12 cellular contexts compared by ENCODE assay signal in genomic region chr10:88027570-88027969, GRCh38.
DNase-seq lines count a peak whose midpoint lies in the region; ATAC-seq and TF ChIP-seq lines count a peak whose summit lies in the region.
"Had no signal": no experiment of that assay in that cellular context is flagged by ENCODE, and none has a peak within 500 bp of the region (broad histone marks: within the 10 kb centered on the region; RNA-seq: fewer than 3 reads in every experiment).

No MANE protein-coding gene starts in this region.

- H3K79me2 ChIP-seq in H9 (ENCODE audit: insufficient read depth, low read length): no peaks in the 10 kb centered on the region

- DNase-seq in Right ventricle myocardium inferior (ENCODE audit: missing footprints) (no peak), left ventricle myocardium inferior (no peak), MV-4-11 (lab: John Stamatoyannopoulos, UW) (peak; percentile 100), right cardiac atrium (peak in 2 of 3 donors; percentile 44 to 49), aorta (peak in 1 of 2 donors; percentile 56), superior temporal gyrus (ENCODE audit: extremely low spot score) (no peak), H9 (no peak)
- DNase-seq: activated T-cell treated with anti-CD3 and anti-CD28 coated beads, Interleukin-2, amount 50 U/mL, for 48 hours; central memory CD4-positive, alpha-beta T cell; foreskin keratinocyte; T-helper 1 cell had no signal

- no peaks in the 10 kb centered on the region for H3K27me3 Mint-ChIP-seq in H9 (ENCODE audit: low read depth)

- no peaks in the 10 kb centered on the region for H3K9me3 ChIP-seq in left ventricle myocardium inferior (replicated peaks)
- no peaks in the 10 kb centered on the region for H3K9me3 ChIP-seq in right cardiac atrium (ENCODE audit: control insufficient read depth, low read length)
- H3K9me3 ChIP-seq in aorta (ENCODE audit: control insufficient read depth, low read length): no peaks in the 10 kb centered on the region
- H3K9me3 ChIP-seq in H9 (ENCODE audit: control insufficient read depth, low read depth, low read length): no peaks in the 10 kb centered on the region

- no peak overlapping the region for H2BK20ac ChIP-seq in H9 (ENCODE audit: low read depth, low read length, poor library complexity, severe bottlenecking)

- no peak overlapping the region for H3K23ac ChIP-seq in H9 (ENCODE audit: insufficient read length, low read depth, low read length)

- no peak overlapping the region for H2BK12ac ChIP-seq in H9 (ENCODE audit: insufficient read length, low read depth, low read length)

- no peak overlapping the region for H2BK5ac ChIP-seq in H9 (ENCODE audit: insufficient read length, low read length)

- peaks cover 0 to 2% of the 10 kb centered on the region in 2 experiments; a peak in 1 of 5 replicates for H3K9me3 Mint-ChIP-seq in H9

- H2BK15ac ChIP-seq in H9 (ENCODE audit: low read depth, low read length): no peak overlapping the region

- no peak overlapping the region for H3K27ac Mint-ChIP-seq in H9

- no peak overlapping the region for H3K4me2 ChIP-seq in H9 (ENCODE audit: insufficient read depth, insufficient read length, low read length)

- intact Hi-C loops in Right ventricle myocardium inferior (cut with DNase I) (no loop called here), left ventricle myocardium inferior (cut with micrococcal nuclease) (no loop called here), right cardiac atrium (cut with DNase I) (no loop called here), aorta (cut with DNase I) (no loop called here)

- TF ChIP-seq CTCF in left ventricle myocardium inferior (IDR thresholded peaks at IDR 0.05; ENCODE audit: borderline replicate concordance): no peak
- TF ChIP-seq CTCF in H9 (conservative IDR thresholded peaks at IDR 0.05): no peak

- no peak overlapping the region for H3T11ph ChIP-seq in H9 (ENCODE audit: low read length)

- no peak overlapping the region for H4K91ac ChIP-seq in H9 (ENCODE audit: insufficient read length, low read depth, low read length)

- no peaks in the 10 kb centered on the region for H4K20me1 ChIP-seq in H9 (ENCODE audit: control insufficient read depth, insufficient read depth, insufficient read length)

- H3K36me3 ChIP-seq in left ventricle myocardium inferior (no peaks in the 10 kb centered on the region), aorta (ENCODE audit: control insufficient read depth in 1 of 2, insufficient read depth in 2 of 2, low read length in 1 of 2) (no peaks in the 10 kb centered on the region)

- H3K4me1 ChIP-seq in left ventricle myocardium inferior: no peaks in the 10 kb centered on the region
- peaks cover 4% of the 10 kb centered on the region for H3K4me1 ChIP-seq in right cardiac atrium (ENCODE audit: control insufficient read depth, insufficient read depth, low read length)
- H3K4me1 ChIP-seq in aorta (ENCODE audit: control insufficient read depth in 1 of 2, insufficient read depth in 2 of 2, low read length in 2 of 2): no peaks in the 10 kb centered on the region
- peaks cover 2% of the 10 kb centered on the region; the same call in 1 of the 2 replicates for H3K4me1 ChIP-seq in H9 (ENCODE audit: insufficient read depth, low read length)

- H3K4me3 ChIP-seq in left ventricle myocardium inferior (no peak overlapping the region), right cardiac atrium (ENCODE audit: low read length) (no peak overlapping the region), aorta (ENCODE audit: low read length in 2 of 2) (no peak overlapping the region)

- H4K5ac ChIP-seq in H9 (ENCODE audit: insufficient read length, low read depth, low read length): no peak overlapping the region

- H4K8ac ChIP-seq in H9 (replicated peaks; ENCODE audit: insufficient read length, low read depth, low read length): no peak overlapping the region

- WGBS in right cardiac atrium: 74% methylated on average over 4 of the region's 4 CpGs
- WGBS in aorta, 2 donors: 68 to 93% methylated on average over 4 of the region's 4 CpGs
- no CpG with 5 or more reads among the region's 4 CpGs for WGBS in H9 (ENCODE audit: extremely low coverage, insufficient read length, low lambda C conversion rate)

- no peak overlapping the region for H3K4me3 Mint-ChIP-seq in H9

- H3K27me3 ChIP-seq in left ventricle myocardium inferior (ENCODE audit: low read depth) (no peaks in the 10 kb centered on the region), right cardiac atrium (ENCODE audit: control insufficient read depth, insufficient read depth) (no peaks in the 10 kb centered on the region), aorta (ENCODE audit: control insufficient read depth in 1 of 2, insufficient read depth in 2 of 2, low read length in 1 of 2) (no peaks in the 10 kb centered on the region), H9 (ENCODE audit: insufficient read depth, low read length) (no peaks in the 10 kb centered on the region)
- H3K27me3 ChIP-seq: foreskin keratinocyte had no signal

- no peak overlapping the region for H3K14ac ChIP-seq in H9 (ENCODE audit: insufficient read depth, low read length)

- H3K18ac ChIP-seq in H9 (ENCODE audit: insufficient read length, low read depth, low read length): no peak overlapping the region

- H3K23me2 ChIP-seq in H9 (ENCODE audit: insufficient read length, low read depth, low read length, poor library complexity, severe bottlenecking): no peaks in the 10 kb centered on the region

- ATAC-seq in Right ventricle myocardium inferior (peak; percentile 82), right cardiac atrium (peak; percentile 76 to 83), aorta (ENCODE audit: low FRiP score) (peak; percentile 66), HG03039 (IDR thresholded peaks at IDR 0.05; ENCODE audit: unreplicated experiment) (no peak)
- ATAC-seq: foreskin keratinocyte had no signal

- H2BK120ac ChIP-seq in H9 (ENCODE audit: low read depth, low read length, poor library complexity, severe bottlenecking): no peak overlapping the region

- H3K36me3 Mint-ChIP-seq in H9 (ENCODE audit: insufficient read depth in 1 of 3, low read depth in 3 of 3): no peaks in the 10 kb centered on the region

- no peaks in the 10 kb centered on the region for H3K79me1 ChIP-seq in H9 (ENCODE audit: insufficient read depth, low read depth, low read length, poor library complexity, severe bottlenecking)

- no peak overlapping the region for H3K56ac ChIP-seq in H9 (ENCODE audit: insufficient read length, low read depth, low read length)

- no peak overlapping the region for H3K4ac ChIP-seq in H9 (ENCODE audit: low read depth, low read length)

- no peak overlapping the region for H3K9ac ChIP-seq in H9 (ENCODE audit: extremely low read depth, insufficient read length, low read length)

- H3K4me1 Mint-ChIP-seq in H9: peaks cover 0 to 4% of the 10 kb centered on the region in 2 experiments; a peak in 1 of 4 replicates

- H3K27ac ChIP-seq in left ventricle myocardium inferior (replicated peaks) (no peak overlapping the region), right cardiac atrium (ENCODE audit: low read length) (no peak overlapping the region), aorta (ENCODE audit: low read depth in 1 of 2, low read length in 2 of 2) (no peak overlapping the region), H9 (ENCODE audit: insufficient read length, low read depth, low read length) (no peak overlapping the region)
- H3K27ac ChIP-seq: foreskin keratinocyte had no signal

- H2AFZ ChIP-seq in H9 (ENCODE audit: low read length): no peak overlapping the region

- H2AK5ac ChIP-seq in H9 (ENCODE audit: insufficient read length, low read length): no peak overlapping the region

Comparison
In these comparisons a context has a peak if more than half of its experiments do, and no peak if none do; other contexts are left out.
1. DNase-seq: peak in MV-4-11 (single experiment) and right cardiac atrium (2 of 3); none in Right ventricle myocardium inferior (single experiment), left ventricle myocardium inferior (single experiment), superior temporal gyrus (single experiment) and H9 (single experiment).